In the genomic region with DNA sequence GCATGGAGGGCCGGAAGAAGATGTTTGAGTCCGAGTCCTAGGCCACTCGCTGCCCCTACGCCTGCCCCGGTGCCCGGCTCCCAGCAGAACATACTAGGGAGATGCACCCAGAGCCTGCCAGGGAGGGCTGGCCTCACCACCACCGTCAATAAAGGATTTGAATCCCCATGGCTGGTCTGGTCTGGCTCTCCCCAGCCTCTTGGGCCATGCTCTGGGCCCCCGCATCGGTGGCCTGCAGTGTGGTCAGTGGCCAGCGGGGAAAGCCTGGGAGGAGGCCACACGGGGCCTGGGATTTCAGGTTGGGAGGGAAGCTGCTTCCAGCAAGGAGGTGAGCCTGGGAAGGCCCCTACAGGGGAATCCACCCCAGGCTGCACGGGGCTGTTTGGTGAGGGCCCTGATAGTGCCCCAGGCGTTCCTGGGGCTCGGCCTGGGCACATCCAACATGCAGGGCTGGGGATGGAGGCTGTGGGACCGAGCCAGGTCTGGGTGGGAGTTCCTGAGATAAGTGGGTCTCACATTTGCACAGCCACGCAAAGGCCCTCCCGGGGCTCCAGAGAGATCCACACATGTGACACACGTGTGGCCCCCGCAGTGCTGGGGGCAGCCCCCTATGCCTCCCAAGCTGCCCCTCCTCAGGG, we compare ENCODE assay signal across 27 cellular contexts. TPM values are rescaled to one million over a fixed set of nuclear protein-coding genes. Genes with fewer than 3 reads are reported as not detected.
"Had no signal": no experiment of that assay in that cellular context is flagged by ENCODE, and none has a peak within 500 bp of the region (broad histone marks: within the 10 kb centered on the region; RNA-seq: fewer than 3 reads in every experiment).

No MANE protein-coding gene starts in this region.

- H3K9me3 ChIP-seq: gastroesophageal sphincter, heart right ventricle, stomach had no signal

- H3K4me3 ChIP-seq: coronary artery, gastroesophageal sphincter, heart right ventricle, skin epidermis, stomach had no signal

- H3K27me3 Mint-ChIP-seq: activated B cell treated with CpG ODN at 0.5 μM for 24 hours; activated CD4-positive, alpha-beta memory T cell treated with anti-CD3 and anti-CD28 coated beads for 36 hours; activated naive CD8-positive, alpha-beta T cell; central memory CD8-positive, alpha-beta T cell had no signal

- H3K27ac ChIP-seq: coronary artery, gastroesophageal sphincter, stomach had no signal

- H3K9me3 Mint-ChIP-seq: activated B cell treated with CpG ODN at 0.5 μM for 24 hours; activated CD4-positive, alpha-beta memory T cell treated with anti-CD3 and anti-CD28 coated beads for 36 hours; activated T-helper 1 cell treated with anti-CD3 and anti-CD28 coated beads, Interleukin-12 subunit alpha, Interleukin-12 subunit beta, Interleukin-2, Interleukin-4 antibody, amounts not matched to agents 30 ng/mL and 10 ng/mL and 1 ng/mL, durations not matched to agents 14 hours and 24 hours and 36 hours; central memory CD8-positive, alpha-beta T cell; natural killer cell; stimulated activated effector memory CD8-positive, alpha-beta T cell treated with anti-CD3 and anti-CD28 coated beads, Interleukin-12 subunit alpha, Interleukin-12 subunit beta, amount 100 ng/mL, for 72 hours; type B pancreatic cell had no signal

- H3K36me3 ChIP-seq: gastroesophageal sphincter, heart right ventricle, stomach had no signal

- H3K4me3 Mint-ChIP-seq: activated B cell treated with CpG ODN at 0.5 μM for 24 hours; activated CD4-positive, alpha-beta memory T cell treated with anti-CD3 and anti-CD28 coated beads for 36 hours; activated naive CD8-positive, alpha-beta T cell; activated T-helper 1 cell treated with anti-CD3 and anti-CD28 coated beads, Interleukin-12 subunit alpha, Interleukin-12 subunit beta, Interleukin-2, Interleukin-4 antibody, amounts not matched to agents 30 ng/mL and 10 ng/mL and 1 ng/mL, durations not matched to agents 14 hours and 24 hours and 36 hours; brain; central memory CD8-positive, alpha-beta T cell; natural killer cell; stimulated activated effector memory CD8-positive, alpha-beta T cell treated with anti-CD3 and anti-CD28 coated beads, Interleukin-12 subunit alpha, Interleukin-12 subunit beta, amount 100 ng/mL, for 72 hours; type B pancreatic cell had no signal

- H3K36me3 Mint-ChIP-seq: activated CD4-positive, alpha-beta memory T cell treated with anti-CD3 and anti-CD28 coated beads for 36 hours; activated naive CD8-positive, alpha-beta T cell; brain; natural killer cell; stimulated activated effector memory CD8-positive, alpha-beta T cell treated with anti-CD3 and anti-CD28 coated beads, Interleukin-12 subunit alpha, Interleukin-12 subunit beta, amount 100 ng/mL, for 72 hours; type B pancreatic cell had no signal

- DNase-seq: activated B cell treated with CpG ODN at 0.5 μM for 24 hours; activated CD4-positive, alpha-beta memory T cell treated with anti-CD3 and anti-CD28 coated beads for 36 hours; activated CD4-positive, alpha-beta T cell treated with anti-CD3 and anti-CD28 coated beads for 4 hours; activated T-cell treated with anti-CD3 and anti-CD28 coated beads for 4 hours; effector CD4-positive, alpha-beta T cell; kidney glomerular epithelial cell; natural killer cell; nucleus accumbens; retina; stimulated activated CD4-positive, alpha-beta T cell treated with anti-CD3 and anti-CD28 coated beads, Interleukin-15, amount 100 ng/mL, for 24 hours; stimulated activated CD4-positive, alpha-beta T cell treated with anti-CD3 and anti-CD28 coated beads, Interleukin-4, amount 100 ng/mL, for 24 hours; stomach; T-helper 9 cell had no signal

- ATAC-seq: gastroesophageal sphincter; natural killer cell; stimulated activated effector memory CD8-positive, alpha-beta T cell treated with anti-CD3 and anti-CD28 coated beads, Interleukin-12 subunit alpha, Interleukin-12 subunit beta, amount 100 ng/mL, for 72 hours had no signal

- H3K27ac Mint-ChIP-seq: activated B cell treated with CpG ODN at 0.5 μM for 24 hours; activated naive CD8-positive, alpha-beta T cell; activated T-helper 1 cell treated with anti-CD3 and anti-CD28 coated beads, Interleukin-12 subunit alpha, Interleukin-12 subunit beta, Interleukin-2, Interleukin-4 antibody, amounts not matched to agents 30 ng/mL and 10 ng/mL and 1 ng/mL, durations not matched to agents 14 hours and 24 hours and 36 hours; brain; natural killer cell; stimulated activated effector memory CD8-positive, alpha-beta T cell treated with anti-CD3 and anti-CD28 coated beads, Interleukin-12 subunit alpha, Interleukin-12 subunit beta, amount 100 ng/mL, for 72 hours; type B pancreatic cell had no signal

- H3K27me3 ChIP-seq: heart right ventricle, stomach had no signal

RNA-seq across cellular contexts. Expression of a gene that starts 2.8 kb away (rescaled TPM):
- total RNA-seq: activated CD4-positive, alpha-beta memory T cell treated with anti-CD3 and anti-CD28 coated beads for 36 hours; activated T-helper 1 cell treated with anti-CD3 and anti-CD28 coated beads, Interleukin-12 subunit alpha, Interleukin-12 subunit beta, Interleukin-2, Interleukin-4 antibody, amounts not matched to agents 30 ng/mL and 10 ng/mL and 1 ng/mL, durations not matched to agents 14 hours and 24 hours and 36 hours; temporal lobe had no signal

RNA-seq across cellular contexts. Expression of a gene that starts 6.8 kb away (rescaled TPM):
- total RNA-seq: activated B cell treated with CpG ODN at 0.5 μM for 24 hours; activated CD4-positive, alpha-beta memory T cell treated with anti-CD3 and anti-CD28 coated beads for 36 hours; activated T-helper 1 cell treated with anti-CD3 and anti-CD28 coated beads, Interleukin-12 subunit alpha, Interleukin-12 subunit beta, Interleukin-2, Interleukin-4 antibody, amounts not matched to agents 30 ng/mL and 10 ng/mL and 1 ng/mL, durations not matched to agents 14 hours and 24 hours and 36 hours; heart right ventricle; mesenteric fat pad; natural killer cell; temporal lobe had no signal
- polyA plus RNA-seq: heart right ventricle had no signal

RNA-seq across cellular contexts. Expression of a gene that starts 50.1 kb away (rescaled TPM):
- total RNA-seq: esophagus mucosa, gastroesophageal sphincter, lower leg skin, mesenteric fat pad, stomach, temporal lobe had no signal
